Comparison of ENCODE assay signal across 8 cellular contexts in genomic region chr19:52296400-52296772, GRCh38. TPM values are rescaled to one million over a fixed set of nuclear protein-coding genes. Genes with fewer than 3 reads are reported as not detected.
DNase-seq lines count a peak whose midpoint lies in the region; ATAC-seq and TF ChIP-seq lines count a peak whose summit lies in the region.

No MANE protein-coding gene starts in this region.

- intact Hi-C loops in A673 (cut with micrococcal nuclease; ENCODE audit: unreplicated experiment), result no loop called here

- peaks cover 53% of the 10 kb centered on the region for H3K36me3 Mint-ChIP-seq in activated T-helper 17 cell treated with anti-CD3 and anti-CD28 coated beads, Interleukin-2, amount 50 U/mL, for 72 hours (ENCODE audit: low read depth)

- BruUV-seq in A673 (replicated peaks; lab: Mats Ljungman, UMichigan), result no TSS peak

- H3K9me3 ChIP-seq in A673 (ENCODE audit: low read depth, low read length, poor library complexity, severe bottlenecking) (peaks cover 11% of the 10 kb centered on the region), iPS-18a (ENCODE audit: control insufficient read depth, low read depth, low read length) (no peaks in the 10 kb centered on the region), stomach smooth muscle (ENCODE audit: control insufficient read depth in 2 of 2, low read length in 2 of 2) (no peaks in the 10 kb centered on the region)

- no peak for TF ChIP-seq CTCF in A673 (conservative IDR thresholded peaks at IDR 0.05; ENCODE audit: low read depth, low read length)

- H3K4me3 Mint-ChIP-seq in activated T-helper 17 cell treated with anti-CD3 and anti-CD28 coated beads, Interleukin-2, amount 50 U/mL, for 72 hours, result peak overlapping the region; percentile 90

- POLR2A ChIA-PET in A673 (lab: Charles Lee; ENCODE audit: low non-redundant PET), result interaction anchor here (0.6 kb wide), 1 partner anchor 260 kb away, joined by 3 read pairs; no protein-coding TSS in a partner anchor
- POLR2A ChIA-PET in HEK293T (lab: Yijun Ruan, JAX), result no interaction called here

- ATAC-seq in activated T-helper 17 cell treated with anti-CD3 and anti-CD28 coated beads, Interleukin-2, amount 50 U/mL, for 72 hours (replicated peaks), result no peak
- ATAC-seq in GM18909 (IDR thresholded peaks at IDR 0.05; ENCODE audit: poor library complexity, unreplicated experiment) (no peak), GM18858 (IDR thresholded peaks at IDR 0.05; ENCODE audit: unreplicated experiment) (no peak)

- no peaks in the 10 kb centered on the region for H3K27me3 ChIP-seq in A673 (replicated peaks; ENCODE audit: insufficient read depth, low read depth, low read length, poor library complexity)
- peaks cover 8% of the 10 kb centered on the region for H3K27me3 ChIP-seq in iPS-18a (ENCODE audit: control insufficient read depth, insufficient read depth, low read length)
- H3K27me3 ChIP-seq in stomach smooth muscle (ENCODE audit: control insufficient read depth in 1 of 2, insufficient read depth in 2 of 2, low read length in 2 of 2), result no peaks in the 10 kb centered on the region

- H3K4me3 ChIP-seq in A673 (ENCODE audit: low read depth, low read length, poor library complexity, severe bottlenecking) (peak overlapping the region; percentile 60), iPS-18a (ENCODE audit: low read length) (peak overlapping the region; percentile 59), stomach smooth muscle (ENCODE audit: low read length in 2 of 2) (peak overlapping the region; percentile 87 to 94)

- CTCF ChIA-PET in A673 (lab: Charles Lee), result no interaction called here
- CTCF ChIA-PET in HEK293T (lab: Yijun Ruan, JAX), result no interaction called here

- H3K4me1 Mint-ChIP-seq in activated T-helper 17 cell treated with anti-CD3 and anti-CD28 coated beads, Interleukin-2, amount 50 U/mL, for 72 hours, result peaks cover 15% of the 10 kb centered on the region

- peak overlapping the region; percentile 50 for H3K27ac ChIP-seq in A673 (ENCODE audit: low read depth, low read length, poor library complexity, severe bottlenecking)
- no peak overlapping the region for H3K27ac ChIP-seq in iPS-18a (ENCODE audit: low read length)
- H3K27ac ChIP-seq in stomach smooth muscle (ENCODE audit: low read length), result peak overlapping the region; percentile 53

- no peaks in the 10 kb centered on the region for H3K27me3 Mint-ChIP-seq in activated T-helper 17 cell treated with anti-CD3 and anti-CD28 coated beads, Interleukin-2, amount 50 U/mL, for 72 hours

- H3K4me1 ChIP-seq in A673 (ENCODE audit: insufficient read depth, low read length, poor library complexity, severe bottlenecking) (peaks cover 6% of the 10 kb centered on the region), iPS-18a (ENCODE audit: control insufficient read depth, low read depth, low read length) (peaks cover 4% of the 10 kb centered on the region), stomach smooth muscle (ENCODE audit: control insufficient read depth, insufficient read depth, low read length) (peaks cover 14% of the 10 kb centered on the region)

- no peak overlapping the region for H3K27ac Mint-ChIP-seq in activated T-helper 17 cell treated with anti-CD3 and anti-CD28 coated beads, Interleukin-2, amount 50 U/mL, for 72 hours

- DNase-seq in A673 (ENCODE audit: low spot score) (peak; percentile 3), HEK293T (ENCODE audit: extremely low spot score) (peak; percentile 9), ureter (ENCODE audit: low spot score) (no peak)

- H3K9me3 Mint-ChIP-seq in activated T-helper 17 cell treated with anti-CD3 and anti-CD28 coated beads, Interleukin-2, amount 50 U/mL, for 72 hours, result peaks cover 19% of the 10 kb centered on the region

- no peak overlapping the region for H3K9ac ChIP-seq in iPS-18a (ENCODE audit: low read length)
- H3K9ac ChIP-seq in stomach smooth muscle (ENCODE audit: low read length in 2 of 2), result peak overlapping the region; percentile 73 to 78

- H3K36me3 ChIP-seq in A673 (ENCODE audit: insufficient read depth, low read length, poor library complexity, severe bottlenecking) (peaks cover 24% of the 10 kb centered on the region), iPS-18a (ENCODE audit: control insufficient read depth, low read depth, low read length) (peaks cover 19% of the 10 kb centered on the region), stomach smooth muscle (ENCODE audit: control insufficient read depth in 2 of 2, insufficient read depth in 2 of 2, low read length in 2 of 2) (peaks cover 16 to 17% of the 10 kb centered on the region in 2 donors)

TF ChIP-seq in HEK293T, 16 proteins besides CTCF, POLR2A, EP300 and RAD21:
- TF ChIP-seq HDGF (IDR thresholded peaks at IDR 0.05; ENCODE audit: borderline replicate concordance) (no peak), FOXM1 (IDR thresholded peaks at IDR 0.05; ENCODE audit: borderline replicate concordance) (no peak), TARDBP (IDR thresholded peaks at IDR 0.05) (no peak), SUZ12 (IDR thresholded peaks at IDR 0.05) (no peak), FOXA1 (IDR thresholded peaks at IDR 0.05) (no peak), BHLHE40 (IDR thresholded peaks at IDR 0.05; ENCODE audit: borderline replicate concordance) (no peak), SP1 (IDR thresholded peaks at IDR 0.05) (no peak), L3MBTL2 (conservative IDR thresholded peaks at IDR 0.05) (no peak)

RNA-seq across cellular contexts. Expression of gene ZNF480, which starts 0.6 kb away (rescaled TPM):
- total RNA-seq in A673 (2021) (19.4 and 20.7 TPM in 2 replicates), ureter (23.8 TPM)
- 1 to 10 TPM; 2.5 to 9.6 TPM for total RNA-seq in activated T-helper 17 cell treated with anti-CD3 and anti-CD28 coated beads, Interleukin-2, amount 50 U/mL, for 72 hours

RNA-seq across cellular contexts. Expression of gene ZNF766, which starts 27.0 kb away (rescaled TPM):
- total RNA-seq in A673 (2021) (19.6 and 22.0 TPM in 2 replicates), ureter (31.8 TPM)
- 10 to 100 TPM; 18.4 to 31.4 TPM for total RNA-seq in activated T-helper 17 cell treated with anti-CD3 and anti-CD28 coated beads, Interleukin-2, amount 50 U/mL, for 72 hours

RNA-seq across cellular contexts. Expression of gene ZNF610, which starts 39.7 kb away (rescaled TPM):
- total RNA-seq in A673 (2021), result 2.3 and 3.4 TPM in 2 replicates
- 1 to 10 TPM in 1 of 2 donors, under 1 TPM in 1; 0.17 to 3.8 TPM for total RNA-seq in activated T-helper 17 cell treated with anti-CD3 and anti-CD28 coated beads, Interleukin-2, amount 50 U/mL, for 72 hours
- 6.9 TPM for total RNA-seq in ureter
